In genomic region chr5:13973724-13974123, GRCh38 we compare ENCODE assay signal across 8 cellular contexts. TPM values are rescaled to one million over a fixed set of nuclear protein-coding genes. Genes with fewer than 3 reads are reported as not detected.
"Had no signal": no experiment of that assay in that cellular context is flagged by ENCODE, and none has a peak within 500 bp of the region (broad histone marks: within the 10 kb centered on the region; RNA-seq: fewer than 3 reads in every experiment).

No MANE protein-coding gene starts in this region.

- H3K27ac ChIP-seq: HL-60, KMS-11 had no signal

- ATAC-seq: K562 had no signal

- H3K9ac ChIP-seq: KMS-11 had no signal

- DNase-seq: IMR-90, KBM-7, KG1 had no signal

- H3K4me3 ChIP-seq: K562 had no signal

- FAIRE-seq: HTR-8/SVneo, K562 had no signal

- H3K4me2 ChIP-seq: KMS-11 had no signal

RNA-seq across cellular contexts. Expression of gene DNAH5, which starts 29.2 kb away (rescaled TPM):
- total RNA-seq: K562 had no signal
- polyA plus RNA-seq: IgD-negative memory B cell had no signal
